Comparison of ENCODE assay signal across 12 cellular contexts in genomic region chr20:50308166-50308512, GRCh38.
DNase-seq lines count a peak whose midpoint lies in the region; ATAC-seq and TF ChIP-seq lines count a peak whose summit lies in the region.
"Had no signal": no experiment of that assay in that cellular context is flagged by ENCODE, and none has a peak within 500 bp of the region (broad histone marks: within the 10 kb centered on the region; RNA-seq: fewer than 3 reads in every experiment).

No MANE protein-coding gene starts in this region.

- H3K27ac Mint-ChIP-seq in natural killer cell treated with Interleukin-12 subunit alpha and Interleukin-12 subunit beta and Interleukin-15 and Interleukin-18, amount 100 ng/mL, for 72 hours, result peak overlapping the region; percentile 61 to 74
- H3K27ac Mint-ChIP-seq: activated CD4-positive, alpha-beta T cell treated with anti-CD3 and anti-CD28 coated beads, Interleukin-2, amount 10 ng/mL, durations not matched to agents 7 days and 5 days; activated naive CD4-positive, alpha-beta T cell treated with anti-CD3 and anti-CD28 coated beads, Interleukin-2, amount 50 U/mL, for 24 hours; type B pancreatic cell had no signal

- no peaks in the 10 kb centered on the region for H3K9me3 ChIP-seq in heart left ventricle
- no peaks in the 10 kb centered on the region for H3K9me3 ChIP-seq in duodenal mucosa (ENCODE audit: control insufficient read depth in 1 of 2, low read length in 2 of 2)
- H3K9me3 ChIP-seq in upper lobe of right lung, result no peaks in the 10 kb centered on the region

- H3K27me3 Mint-ChIP-seq in natural killer cell treated with Interleukin-12 subunit alpha and Interleukin-12 subunit beta and Interleukin-15 and Interleukin-18, amount 100 ng/mL, for 72 hours, result peaks cover 4 to 7% of the 10 kb centered on the region in 2 donors
- H3K27me3 Mint-ChIP-seq: activated naive CD4-positive, alpha-beta T cell treated with anti-CD3 and anti-CD28 coated beads, Interleukin-2, amount 50 U/mL, for 24 hours; type B pancreatic cell had no signal

- DNase-seq in heart left ventricle (no peak), left ventricle myocardium superior (no peak), upper lobe of right lung (no peak), cerebellar nuclear complex (lab: John Stamatoyannopoulos, UW) (no peak)
- DNase-seq in natural killer cell treated with Interleukin-12 subunit alpha and Interleukin-12 subunit beta and Interleukin-15 and Interleukin-18, amount 100 ng/mL, for 72 hours (ENCODE audit: low spot score), result no peak
- DNase-seq in activated CD8-positive, alpha-beta memory T cell treated with anti-CD3 and anti-CD28 coated beads, Interleukin-2, amount 50 U/mL, for 48 hours, result no peak
- DNase-seq: activated CD4-positive, alpha-beta T cell treated with anti-CD3 and anti-CD28 coated beads, Interleukin-2, amount 10 ng/mL, durations not matched to agents 7 days and 5 days; NCI-H187 had no signal

- H3K4me3 Mint-ChIP-seq in natural killer cell treated with Interleukin-12 subunit alpha and Interleukin-12 subunit beta and Interleukin-15 and Interleukin-18, amount 100 ng/mL, for 72 hours, result peak overlapping the region; percentile 47
- H3K4me3 Mint-ChIP-seq: activated CD4-positive, alpha-beta T cell treated with anti-CD3 and anti-CD28 coated beads, Interleukin-2, amount 10 ng/mL, durations not matched to agents 7 days and 5 days; activated naive CD4-positive, alpha-beta T cell treated with anti-CD3 and anti-CD28 coated beads, Interleukin-2, amount 50 U/mL, for 24 hours; type B pancreatic cell had no signal

- H3K27me3 ChIP-seq in heart left ventricle (no peaks in the 10 kb centered on the region), duodenal mucosa (ENCODE audit: control insufficient read depth in 1 of 2, insufficient read depth in 2 of 2, low read length in 2 of 2) (no peaks in the 10 kb centered on the region), upper lobe of right lung (no peaks in the 10 kb centered on the region)

- H3K9me3 Mint-ChIP-seq in natural killer cell treated with Interleukin-12 subunit alpha and Interleukin-12 subunit beta and Interleukin-15 and Interleukin-18, amount 100 ng/mL, for 72 hours, result no peaks in the 10 kb centered on the region
- H3K9me3 Mint-ChIP-seq: activated CD4-positive, alpha-beta T cell treated with anti-CD3 and anti-CD28 coated beads, Interleukin-2, amount 10 ng/mL, durations not matched to agents 7 days and 5 days; activated naive CD4-positive, alpha-beta T cell treated with anti-CD3 and anti-CD28 coated beads, Interleukin-2, amount 50 U/mL, for 24 hours; type B pancreatic cell had no signal

- H3K4me1 ChIP-seq in heart left ventricle (peaks cover 4 to 83% (median 51%) of the 10 kb centered on the region in 12 donors), duodenal mucosa (ENCODE audit: control insufficient read depth in 1 of 2, insufficient read depth in 2 of 2, low read length in 2 of 2) (peaks cover 44 to 50% of the 10 kb centered on the region in 2 donors), upper lobe of right lung (peaks cover 84% of the 10 kb centered on the region)

- H3K36me3 Mint-ChIP-seq in natural killer cell treated with Interleukin-12 subunit alpha and Interleukin-12 subunit beta and Interleukin-15 and Interleukin-18, amount 100 ng/mL, for 72 hours, result peaks cover 1% of the 10 kb centered on the region
- H3K36me3 Mint-ChIP-seq: activated naive CD4-positive, alpha-beta T cell treated with anti-CD3 and anti-CD28 coated beads, Interleukin-2, amount 50 U/mL, for 24 hours; type B pancreatic cell had no signal

- peaks cover 48 to 55% of the 10 kb centered on the region in 2 donors for H3K4me1 Mint-ChIP-seq in natural killer cell treated with Interleukin-12 subunit alpha and Interleukin-12 subunit beta and Interleukin-15 and Interleukin-18, amount 100 ng/mL, for 72 hours (ENCODE audit: low read depth in 2 of 2)
- H3K4me1 Mint-ChIP-seq: activated naive CD4-positive, alpha-beta T cell treated with anti-CD3 and anti-CD28 coated beads, Interleukin-2, amount 50 U/mL, for 24 hours had no signal

- peak overlapping the region; percentile 62 to 96 (median 91) for H3K27ac ChIP-seq in heart left ventricle
- peak overlapping the region; percentile 73 for H3K27ac ChIP-seq in duodenal mucosa (ENCODE audit: low read depth, low read length)
- peak overlapping the region; percentile 81 for H3K27ac ChIP-seq in upper lobe of right lung

- H3K9ac ChIP-seq in duodenal mucosa (ENCODE audit: low read depth in 1 of 2, low read length in 2 of 2), result peak overlapping the region in 1 of 2 donors; percentile 5

- intact Hi-C loops in heart left ventricle (cut with DNase I), result loop anchor here in 8 of 10 donors (1.0 to 10.0 kb wide), 8 partner anchors 69 to 154 kb away; partner anchors contain the start of gene CEBPB (in 5 of the 8)
- intact Hi-C loops in left ventricle myocardium superior (cut with micrococcal nuclease), result no loop called here
- intact Hi-C loops in upper lobe of right lung (cut with DNase I), result no loop called here

- TF ChIP-seq CTCF in heart left ventricle (IDR thresholded peaks at IDR 0.05) (no peak), upper lobe of right lung (IDR thresholded peaks at IDR 0.05) (no peak)

- H3K36me3 ChIP-seq in heart left ventricle (no peaks in the 10 kb centered on the region), duodenal mucosa (ENCODE audit: control insufficient read depth in 1 of 2, insufficient read depth in 2 of 2, low read length in 2 of 2) (no peaks in the 10 kb centered on the region), upper lobe of right lung (no peaks in the 10 kb centered on the region)

- WGBS in heart left ventricle, 4 donors, result 50 to 65% (median 58%) methylated on average over 3 of the region's 3 CpGs

- ATAC-seq in heart left ventricle (no peak), left ventricle myocardium superior (no peak), upper lobe of right lung (no peak), HG03571 (IDR thresholded peaks at IDR 0.05; ENCODE audit: unreplicated experiment) (no peak)
- no peak for ATAC-seq in natural killer cell treated with Interleukin-12 subunit alpha and Interleukin-12 subunit beta and Interleukin-15 and Interleukin-18, amount 100 ng/mL, for 72 hours

- TF ChIP-seq POLR2A in heart left ventricle (IDR thresholded peaks at IDR 0.05), result no peak

- peak overlapping the region in 3 of 12 donors; percentile 33 to 39 (median 35) for H3K4me3 ChIP-seq in heart left ventricle
- H3K4me3 ChIP-seq in duodenal mucosa (ENCODE audit: low read depth in 1 of 2, low read length in 2 of 2), result no peak overlapping the region
- H3K4me3 ChIP-seq in upper lobe of right lung, result no peak overlapping the region

Comparison
In these comparisons a context has a peak if more than half of its experiments do, and no peak if none do; other contexts are left out.
1. intact Hi-C loops: an anchor here in heart left ventricle (1.0 to 10.0 kb wide); none called in left ventricle myocardium superior and upper lobe of right lung.